Comparison of ENCODE assay signal across 1 cellular context in genomic region chr1:54199765-54200518, GRCh38.
TF ChIP-seq lines count a peak whose summit lies in the region.

A gene with protein sequence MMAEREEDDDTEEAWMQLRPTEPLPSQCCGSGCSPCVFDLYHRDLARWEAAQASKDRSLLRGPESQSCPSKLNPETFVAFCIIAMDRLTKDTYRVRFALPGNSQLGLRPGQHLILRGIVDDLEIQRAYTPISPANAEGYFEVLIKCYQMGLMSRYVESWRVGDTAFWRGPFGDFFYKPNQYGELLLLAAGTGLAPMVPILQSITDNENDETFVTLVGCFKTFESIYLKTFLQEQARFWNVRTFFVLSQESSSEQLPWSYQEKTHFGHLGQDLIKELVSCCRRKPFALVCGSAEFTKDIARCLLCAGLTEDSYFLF (minus strand): TSS chr1:54200030. CDS start chr1:54195616, 4,414 bp downstream.
Gene MRPL37, plus strand, starts transcription at chr1:54200167. Its CDS starts 77 bp downstream, at chr1:54200244.

TF ChIP-seq in GM12878, 131 proteins besides CTCF, POLR2A, EP300 and RAD21 (continued from another document and continues in another):
- TF ChIP-seq PAX8 (IDR thresholded peaks at IDR 0.05) (no peak), CBX5 (IDR thresholded peaks at IDR 0.05; ENCODE audit: low read depth) (no peak), KDM1A (IDR thresholded peaks at IDR 0.05; ENCODE audit: borderline replicate concordance) (no peak), RUNX3 (IDR thresholded peaks at IDR 0.05; ENCODE audit: low read length) (no peak), ETV6 (conservative IDR thresholded peaks at IDR 0.05 in 1 of 2, IDR thresholded peaks at IDR 0.05 in 1 of 2; ENCODE audit: borderline replicate concordance in 1 of 2, low read depth in 1 of 2) (no peak), RBBP5 (conservative IDR thresholded peaks at IDR 0.05) (no peak), ZNF384 (IDR thresholded peaks at IDR 0.05; ENCODE audit: borderline replicate concordance, low read depth, low read length) (no peak), SMAD1 (IDR thresholded peaks at IDR 0.05; ENCODE audit: low read depth, partially characterized antibody) (no peak), PAX5 (IDR thresholded peaks at IDR 0.05; ENCODE audit: borderline replicate concordance, low read depth, low read length) (0 out of 2 replicates have a peak, but pooled peaks have one; percentile 24), RELB (IDR thresholded peaks at IDR 0.05; ENCODE audit: low read depth) (peak; percentile 88), HDGF (IDR thresholded peaks at IDR 0.05) (no peak), KLF5 (IDR thresholded peaks at IDR 0.05; ENCODE audit: partially characterized antibody) (no peak), ATF7 (IDR thresholded peaks at IDR 0.05; ENCODE audit: low read depth) (peak; percentile 50), ZNF217 (IDR thresholded peaks at IDR 0.05) (no peak), CHD2 (IDR thresholded peaks at IDR 0.05; ENCODE audit: borderline replicate concordance, low read depth, low read length) (peak; percentile 88), JUND (IDR thresholded peaks at IDR 0.05; ENCODE audit: low read depth, low read length) (no peak), PRDM15 (CRISPR knock-in tag; IDR thresholded peaks at IDR 0.05) (no peak), STAT1 (conservative IDR thresholded peaks at IDR 0.05) (no peak), CBFB (IDR thresholded peaks at IDR 0.05; ENCODE audit: low read depth) (no peak), CREB1 (IDR thresholded peaks at IDR 0.05; ENCODE audit: low read depth) (peak; percentile 79), NFXL1 (IDR thresholded peaks at IDR 0.05; ENCODE audit: borderline replicate concordance) (no peak), EED (IDR thresholded peaks at IDR 0.05; ENCODE audit: low read depth) (peak; percentile 68; the same call in 1 of the 2 replicates), E2F4 (IDR thresholded peaks at IDR 0.05; ENCODE audit: low read depth, low read length) (peak; percentile 82), BACH1 (IDR thresholded peaks at IDR 0.05; ENCODE audit: borderline replicate concordance) (peak; percentile 18; the same call in 1 of the 2 replicates), YY1 (IDR thresholded peaks at IDR 0.05; ENCODE audit: low read depth, low read length) (peak; percentile 98), POLR2AphosphoS2 (IDR thresholded peaks at IDR 0.05; ENCODE audit: low read depth, low read length) (peak; percentile 67; the same call in 1 of the 2 replicates), CBX3 (IDR thresholded peaks at IDR 0.05; ENCODE audit: borderline replicate concordance, low read depth) (no peak), GABPA (IDR thresholded peaks at IDR 0.05; ENCODE audit: low read depth) (no peak), SPI1 (IDR thresholded peaks at IDR 0.05; ENCODE audit: borderline replicate concordance, insufficient read depth, low read depth, low read length) (peak; percentile 37), NBN (IDR thresholded peaks at IDR 0.05) (no peak), SREBF1 (IDR thresholded peaks at IDR 0.05; ENCODE audit: low read length) (no peak), ZBTB11 (CRISPR knock-in tag; IDR thresholded peaks at IDR 0.05) (no peak), TAF1 (IDR thresholded peaks at IDR 0.05; ENCODE audit: borderline replicate concordance, low read depth, low read length) (peak; percentile 92; the same call in 1 of the 2 replicates), ESRRA (IDR thresholded peaks at IDR 0.05; ENCODE audit: low read length) (no peak), POU2F2 (IDR thresholded peaks at IDR 0.05; ENCODE audit: borderline replicate concordance, low read depth, low read length) (peak; percentile 48; the same call in 1 of the 3 replicates), NR2C2 (IDR thresholded peaks at IDR 0.05; ENCODE audit: borderline replicate concordance, control insufficient read depth, insufficient read length, low read depth) (no peak)
- TF ChIP-seq, protein P1, sequence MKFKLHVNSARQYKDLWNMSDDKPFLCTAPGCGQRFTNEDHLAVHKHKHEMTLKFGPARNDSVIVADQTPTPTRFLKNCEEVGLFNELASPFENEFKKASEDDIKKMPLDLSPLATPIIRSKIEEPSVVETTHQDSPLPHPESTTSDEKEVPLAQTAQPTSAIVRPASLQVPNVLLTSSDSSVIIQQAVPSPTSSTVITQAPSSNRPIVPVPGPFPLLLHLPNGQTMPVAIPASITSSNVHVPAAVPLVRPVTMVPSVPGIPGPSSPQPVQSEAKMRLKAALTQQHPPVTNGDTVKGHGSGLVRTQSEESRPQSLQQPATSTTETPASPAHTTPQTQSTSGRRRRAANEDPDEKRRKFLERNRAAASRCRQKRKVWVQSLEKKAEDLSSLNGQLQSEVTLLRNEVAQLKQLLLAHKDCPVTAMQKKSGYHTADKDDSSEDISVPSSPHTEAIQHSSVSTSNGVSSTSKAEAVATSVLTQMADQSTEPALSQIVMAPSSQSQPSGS (IDR thresholded peaks at IDR 0.05; ENCODE audit: low read length) = no peak
- TF ChIP-seq, protein P2, sequence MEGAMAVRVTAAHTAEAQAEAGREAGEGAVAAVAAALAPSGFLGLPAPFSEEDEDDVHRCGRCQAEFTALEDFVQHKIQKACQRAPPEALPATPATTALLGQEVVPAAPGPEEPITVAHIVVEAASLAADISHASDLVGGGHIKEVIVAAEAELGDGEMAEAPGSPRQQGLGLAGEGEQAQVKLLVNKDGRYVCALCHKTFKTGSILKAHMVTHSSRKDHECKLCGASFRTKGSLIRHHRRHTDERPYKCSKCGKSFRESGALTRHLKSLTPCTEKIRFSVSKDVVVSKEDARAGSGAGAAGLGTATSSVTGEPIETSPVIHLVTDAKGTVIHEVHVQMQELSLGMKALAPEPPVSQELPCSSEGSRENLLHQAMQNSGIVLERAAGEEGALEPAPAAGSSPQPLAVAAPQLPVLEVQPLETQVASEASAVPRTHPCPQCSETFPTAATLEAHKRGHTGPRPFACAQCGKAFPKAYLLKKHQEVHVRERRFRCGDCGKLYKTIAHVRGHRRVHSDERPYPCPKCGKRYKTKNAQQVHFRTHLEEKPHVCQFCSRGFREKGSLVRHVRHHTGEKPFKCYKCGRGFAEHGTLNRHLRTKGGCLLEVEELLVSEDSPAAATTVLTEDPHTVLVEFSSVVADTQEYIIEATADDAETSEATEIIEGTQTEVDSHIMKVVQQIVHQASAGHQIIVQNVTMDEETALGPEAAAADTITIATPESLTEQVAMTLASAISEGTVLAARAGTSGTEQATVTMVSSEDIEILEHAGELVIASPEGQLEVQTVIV (IDR thresholded peaks at IDR 0.05; ENCODE audit: borderline replicate concordance, partially characterized antibody) = no peak
- TF ChIP-seq, protein P3, sequence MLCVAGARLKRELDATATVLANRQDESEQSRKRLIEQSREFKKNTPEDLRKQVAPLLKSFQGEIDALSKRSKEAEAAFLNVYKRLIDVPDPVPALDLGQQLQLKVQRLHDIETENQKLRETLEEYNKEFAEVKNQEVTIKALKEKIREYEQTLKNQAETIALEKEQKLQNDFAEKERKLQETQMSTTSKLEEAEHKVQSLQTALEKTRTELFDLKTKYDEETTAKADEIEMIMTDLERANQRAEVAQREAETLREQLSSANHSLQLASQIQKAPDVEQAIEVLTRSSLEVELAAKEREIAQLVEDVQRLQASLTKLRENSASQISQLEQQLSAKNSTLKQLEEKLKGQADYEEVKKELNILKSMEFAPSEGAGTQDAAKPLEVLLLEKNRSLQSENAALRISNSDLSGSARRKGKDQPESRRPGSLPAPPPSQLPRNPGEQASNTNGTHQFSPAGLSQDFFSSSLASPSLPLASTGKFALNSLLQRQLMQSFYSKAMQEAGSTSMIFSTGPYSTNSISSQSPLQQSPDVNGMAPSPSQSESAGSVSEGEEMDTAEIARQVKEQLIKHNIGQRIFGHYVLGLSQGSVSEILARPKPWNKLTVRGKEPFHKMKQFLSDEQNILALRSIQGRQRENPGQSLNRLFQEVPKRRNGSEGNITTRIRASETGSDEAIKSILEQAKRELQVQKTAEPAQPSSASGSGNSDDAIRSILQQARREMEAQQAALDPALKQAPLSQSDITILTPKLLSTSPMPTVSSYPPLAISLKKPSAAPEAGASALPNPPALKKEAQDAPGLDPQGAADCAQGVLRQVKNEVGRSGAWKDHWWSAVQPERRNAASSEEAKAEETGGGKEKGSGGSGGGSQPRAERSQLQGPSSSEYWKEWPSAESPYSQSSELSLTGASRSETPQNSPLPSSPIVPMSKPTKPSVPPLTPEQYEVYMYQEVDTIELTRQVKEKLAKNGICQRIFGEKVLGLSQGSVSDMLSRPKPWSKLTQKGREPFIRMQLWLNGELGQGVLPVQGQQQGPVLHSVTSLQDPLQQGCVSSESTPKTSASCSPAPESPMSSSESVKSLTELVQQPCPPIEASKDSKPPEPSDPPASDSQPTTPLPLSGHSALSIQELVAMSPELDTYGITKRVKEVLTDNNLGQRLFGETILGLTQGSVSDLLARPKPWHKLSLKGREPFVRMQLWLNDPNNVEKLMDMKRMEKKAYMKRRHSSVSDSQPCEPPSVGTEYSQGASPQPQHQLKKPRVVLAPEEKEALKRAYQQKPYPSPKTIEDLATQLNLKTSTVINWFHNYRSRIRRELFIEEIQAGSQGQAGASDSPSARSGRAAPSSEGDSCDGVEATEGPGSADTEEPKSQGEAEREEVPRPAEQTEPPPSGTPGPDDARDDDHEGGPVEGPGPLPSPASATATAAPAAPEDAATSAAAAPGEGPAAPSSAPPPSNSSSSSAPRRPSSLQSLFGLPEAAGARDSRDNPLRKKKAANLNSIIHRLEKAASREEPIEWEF (IDR thresholded peaks at IDR 0.05; ENCODE audit: insufficient replicate concordance, low read depth, low read length) = no peak
- TF ChIP-seq, protein P4, sequence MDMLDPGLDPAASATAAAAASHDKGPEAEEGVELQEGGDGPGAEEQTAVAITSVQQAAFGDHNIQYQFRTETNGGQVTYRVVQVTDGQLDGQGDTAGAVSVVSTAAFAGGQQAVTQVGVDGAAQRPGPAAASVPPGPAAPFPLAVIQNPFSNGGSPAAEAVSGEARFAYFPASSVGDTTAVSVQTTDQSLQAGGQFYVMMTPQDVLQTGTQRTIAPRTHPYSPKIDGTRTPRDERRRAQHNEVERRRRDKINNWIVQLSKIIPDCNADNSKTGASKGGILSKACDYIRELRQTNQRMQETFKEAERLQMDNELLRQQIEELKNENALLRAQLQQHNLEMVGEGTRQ (IDR thresholded peaks at IDR 0.05; ENCODE audit: borderline replicate concordance, low read depth, low read length) = peak; percentile 23
